ENCODE assay signal across 2 cellular contexts in the genomic region with DNA sequence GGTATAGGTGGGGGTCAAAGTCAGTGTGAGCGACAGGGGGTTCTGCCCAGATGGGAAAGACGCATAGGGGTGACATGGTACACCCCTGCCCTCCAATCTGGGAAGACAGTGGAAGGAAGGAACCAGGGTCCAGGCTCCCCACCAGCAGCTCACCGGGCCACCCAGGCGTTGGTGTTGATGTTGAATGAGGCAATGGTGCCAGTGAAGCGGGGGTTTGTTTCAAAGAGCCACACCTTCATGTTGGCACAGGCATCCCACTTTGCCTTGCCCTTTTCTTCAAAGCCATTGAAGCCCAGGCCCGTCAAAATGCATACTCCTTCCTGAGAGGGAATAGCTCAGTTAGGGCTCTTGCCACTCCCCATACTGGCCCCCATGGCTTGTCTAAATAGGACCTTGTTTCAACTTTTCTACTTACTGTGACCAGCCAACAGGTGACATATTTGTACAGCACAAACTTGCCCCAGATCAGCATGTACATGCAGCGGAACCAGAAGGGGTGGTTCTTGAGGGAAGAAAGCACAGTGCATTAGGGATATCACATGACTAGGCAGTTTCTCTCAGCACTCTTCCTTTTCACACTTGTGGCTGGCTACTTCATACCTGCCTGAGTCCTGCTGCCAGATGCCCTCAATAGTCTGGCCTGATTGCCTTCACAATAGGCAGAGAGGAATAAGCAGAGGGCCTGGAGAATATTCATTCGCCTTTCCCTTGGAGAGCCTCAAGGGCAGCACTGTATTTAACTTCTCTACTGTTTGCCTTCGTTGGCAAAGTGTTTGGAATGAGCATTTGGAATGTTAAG.
TF ChIP-seq lines count a peak whose summit lies in the region.

No MANE protein-coding gene starts in this region.

TF ChIP-seq in HEK293, 187 proteins besides CTCF, POLR2A, EP300 and RAD21:
- TF ChIP-seq YY2 (tag by site-specific recombination; IDR thresholded peaks at IDR 0.05) (no peak), SCRT2 (tag by site-specific recombination; IDR thresholded peaks at IDR 0.05) (peak; percentile 50; the same call in 1 of the 2 replicates)

TF ChIP-seq in K562, 482 proteins besides CTCF, POLR2A, EP300 and RAD21:
- TF ChIP-seq POLR2G (IDR thresholded peaks at IDR 0.05; ENCODE audit: low read depth, low read length) (0 out of 2 replicates have a peak, but pooled peaks have one; percentile 25), C11orf30 (IDR thresholded peaks at IDR 0.05; ENCODE audit: low read depth) (peak; percentile 63), MAFK (IDR thresholded peaks at IDR 0.05; ENCODE audit: low read length) (0 out of 2 replicates have a peak, but pooled peaks have one; percentile 46), RBFOX2 (IDR thresholded peaks at IDR 0.05; ENCODE audit: low read depth, low read length) (0 out of 2 replicates have a peak, but pooled peaks have one; percentile 18), POLR2AphosphoS2 (IDR thresholded peaks at IDR 0.05; ENCODE audit: low read length) (peak; percentile 18; the same call in 1 of the 2 replicates), ZNF316 (IDR thresholded peaks at IDR 0.05) (peak; percentile 72), KAT8 (IDR thresholded peaks at IDR 0.05; ENCODE audit: low read depth) (no peak), POLR2AphosphoS5 (IDR thresholded peaks at IDR 0.05; ENCODE audit: control insufficient read depth, insufficient read depth, low read depth, low read length) (0 out of 2 replicates have a peak, but pooled peaks have one; percentile 13), ZNF274 (IDR thresholded peaks at IDR 0.05; ENCODE audit: borderline replicate concordance, low read depth, low read length) (no peak), ELF4 (CRISPR knock-in tag; IDR thresholded peaks at IDR 0.05) (no peak), ZFP36 (IDR thresholded peaks at IDR 0.05; ENCODE audit: low read depth, low read length, partially characterized antibody) (peak; percentile 20), MAFG (tag; conservative IDR thresholded peaks at IDR 0.05) (peak; percentile 76), NFE2 (IDR thresholded peaks at IDR 0.05; ENCODE audit: low read depth) (peak; percentile 67)
- TF ChIP-seq, protein P1, sequence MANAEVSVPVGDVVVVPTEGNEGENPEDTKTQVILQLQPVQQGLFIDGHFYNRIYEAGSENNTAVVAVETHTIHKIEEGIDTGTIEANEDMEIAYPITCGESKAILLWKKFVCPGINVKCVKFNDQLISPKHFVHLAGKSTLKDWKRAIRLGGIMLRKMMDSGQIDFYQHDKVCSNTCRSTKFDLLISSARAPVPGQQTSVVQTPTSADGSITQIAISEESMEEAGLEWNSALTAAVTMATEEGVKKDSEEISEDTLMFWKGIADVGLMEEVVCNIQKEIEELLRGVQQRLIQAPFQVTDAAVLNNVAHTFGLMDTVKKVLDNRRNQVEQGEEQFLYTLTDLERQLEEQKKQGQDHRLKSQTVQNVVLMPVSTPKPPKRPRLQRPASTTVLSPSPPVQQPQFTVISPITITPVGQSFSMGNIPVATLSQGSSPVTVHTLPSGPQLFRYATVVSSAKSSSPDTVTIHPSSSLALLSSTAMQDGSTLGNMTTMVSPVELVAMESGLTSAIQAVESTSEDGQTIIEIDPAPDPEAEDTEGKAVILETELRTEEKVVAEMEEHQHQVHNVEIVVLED (CRISPR knock-in tag; IDR thresholded peaks at IDR 0.05) = 0 out of 2 replicates have a peak, but pooled peaks have one; percentile 7
- TF ChIP-seq, protein P2, sequence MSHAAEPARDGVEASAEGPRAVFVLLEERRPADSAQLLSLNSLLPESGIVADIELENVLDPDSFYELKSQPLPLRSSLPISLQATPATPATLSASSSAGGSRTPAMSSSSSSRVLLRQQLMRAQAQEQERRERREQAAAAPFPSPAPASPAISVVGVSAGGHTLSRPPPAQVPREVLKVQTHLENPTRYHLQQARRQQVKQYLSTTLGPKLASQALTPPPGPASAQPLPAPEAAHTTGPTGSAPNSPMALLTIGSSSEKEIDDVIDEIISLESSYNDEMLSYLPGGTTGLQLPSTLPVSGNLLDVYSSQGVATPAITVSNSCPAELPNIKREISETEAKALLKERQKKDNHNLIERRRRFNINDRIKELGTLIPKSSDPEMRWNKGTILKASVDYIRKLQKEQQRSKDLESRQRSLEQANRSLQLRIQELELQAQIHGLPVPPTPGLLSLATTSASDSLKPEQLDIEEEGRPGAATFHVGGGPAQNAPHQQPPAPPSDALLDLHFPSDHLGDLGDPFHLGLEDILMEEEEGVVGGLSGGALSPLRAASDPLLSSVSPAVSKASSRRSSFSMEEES (CRISPR knock-in tag; IDR thresholded peaks at IDR 0.05) = peak; percentile 68
- TF ChIP-seq, protein P3, sequence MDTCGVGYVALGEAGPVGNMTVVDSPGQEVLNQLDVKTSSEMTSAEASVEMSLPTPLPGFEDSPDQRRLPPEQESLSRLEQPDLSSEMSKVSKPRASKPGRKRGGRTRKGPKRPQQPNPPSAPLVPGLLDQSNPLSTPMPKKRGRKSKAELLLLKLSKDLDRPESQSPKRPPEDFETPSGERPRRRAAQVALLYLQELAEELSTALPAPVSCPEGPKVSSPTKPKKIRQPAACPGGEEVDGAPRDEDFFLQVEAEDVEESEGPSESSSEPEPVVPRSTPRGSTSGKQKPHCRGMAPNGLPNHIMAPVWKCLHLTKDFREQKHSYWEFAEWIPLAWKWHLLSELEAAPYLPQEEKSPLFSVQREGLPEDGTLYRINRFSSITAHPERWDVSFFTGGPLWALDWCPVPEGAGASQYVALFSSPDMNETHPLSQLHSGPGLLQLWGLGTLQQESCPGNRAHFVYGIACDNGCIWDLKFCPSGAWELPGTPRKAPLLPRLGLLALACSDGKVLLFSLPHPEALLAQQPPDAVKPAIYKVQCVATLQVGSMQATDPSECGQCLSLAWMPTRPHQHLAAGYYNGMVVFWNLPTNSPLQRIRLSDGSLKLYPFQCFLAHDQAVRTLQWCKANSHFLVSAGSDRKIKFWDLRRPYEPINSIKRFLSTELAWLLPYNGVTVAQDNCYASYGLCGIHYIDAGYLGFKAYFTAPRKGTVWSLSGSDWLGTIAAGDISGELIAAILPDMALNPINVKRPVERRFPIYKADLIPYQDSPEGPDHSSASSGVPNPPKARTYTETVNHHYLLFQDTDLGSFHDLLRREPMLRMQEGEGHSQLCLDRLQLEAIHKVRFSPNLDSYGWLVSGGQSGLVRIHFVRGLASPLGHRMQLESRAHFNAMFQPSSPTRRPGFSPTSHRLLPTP (IDR thresholded peaks at IDR 0.05; ENCODE audit: borderline replicate concordance, extremely low read depth, insufficient read length) = no peak
TF ChIP-seq in K562: peak in this region for 12.
